Comparison of ENCODE assay signal across 1 cellular context in genomic region chr12:751192-751827, GRCh38.
TF ChIP-seq lines count a peak whose summit lies in the region.

No MANE protein-coding gene starts in this region.

TF ChIP-seq in H1, 55 proteins besides CTCF, POLR2A, EP300 and RAD21:
- 0 out of 2 replicates have a peak, but pooled peaks have one; percentile 9 for TF ChIP-seq CEBPB (IDR thresholded peaks at IDR 0.05; ENCODE audit: low read depth, low read length)
- no peak for TF ChIP-seq ATF3 (IDR thresholded peaks at IDR 0.05; ENCODE audit: insufficient read depth, low read depth, low read length)
- TF ChIP-seq TAF1 (IDR thresholded peaks at IDR 0.05; ENCODE audit: low read depth, low read length): peak; percentile 80
- TF ChIP-seq ASH2L (IDR thresholded peaks at IDR 0.05; ENCODE audit: low read length): peak; percentile 81
- TF ChIP-seq E2F6 (IDR thresholded peaks at IDR 0.05): peak; percentile 90
- no peak for TF ChIP-seq POU5F1 (IDR thresholded peaks at IDR 0.05; ENCODE audit: low read depth, low read length)
- TF ChIP-seq YY1 (IDR thresholded peaks at IDR 0.05; ENCODE audit: low read depth, low read length): peak; percentile 65
- TF ChIP-seq MAX (IDR thresholded peaks at IDR 0.05): peak; percentile 90
- no peak for TF ChIP-seq ATF2 (IDR thresholded peaks at IDR 0.05; ENCODE audit: low read length)
- TF ChIP-seq KDM4A (IDR thresholded peaks at IDR 0.05; ENCODE audit: low read depth, low read length, severe bottlenecking): peak; percentile 8
- TF ChIP-seq GABPA (IDR thresholded peaks at IDR 0.05; ENCODE audit: borderline replicate concordance, insufficient read depth, low read length): no peak
- peak; percentile 63; the same call in 1 of the 2 replicates for TF ChIP-seq TEAD4 (IDR thresholded peaks at IDR 0.05; ENCODE audit: low read depth, low read length)
- peak in 1 of 2 experiments; percentile 51; a peak in 1 of 4 replicates for TF ChIP-seq SIN3A (conservative IDR thresholded peaks at IDR 0.05 in 1 of 2, IDR thresholded peaks at IDR 0.05 in 1 of 2; ENCODE audit: low read depth in 1 of 2, low read length in 2 of 2)
- no peak for TF ChIP-seq HDAC2 (IDR thresholded peaks at IDR 0.05; ENCODE audit: borderline replicate concordance in 1 of 2, low read depth in 2 of 2, low read length in 2 of 2)
- peak; percentile 83 for TF ChIP-seq TBP (IDR thresholded peaks at IDR 0.05; ENCODE audit: low read depth, low read length)
- no peak for TF ChIP-seq HDAC6 (IDR thresholded peaks at IDR 0.05; ENCODE audit: low read depth, low read length)
- 0 out of 2 replicates have a peak, but pooled peaks have one; percentile 72 for TF ChIP-seq SP4 (IDR thresholded peaks at IDR 0.05; ENCODE audit: low read length)
- peak; percentile 89 for TF ChIP-seq RBBP5 (IDR thresholded peaks at IDR 0.05; ENCODE audit: borderline replicate concordance, low read depth, low read length)
- TF ChIP-seq PHF8 (conservative IDR thresholded peaks at IDR 0.05; ENCODE audit: low read depth, low read length): peak; percentile 55
- peak; percentile 57 for TF ChIP-seq CREB1 (IDR thresholded peaks at IDR 0.05)
- TF ChIP-seq FOSL1 (IDR thresholded peaks at IDR 0.05; ENCODE audit: insufficient read depth, low read depth, low read length): no peak
- peak; percentile 48 for TF ChIP-seq NANOG (IDR thresholded peaks at IDR 0.05; ENCODE audit: insufficient read depth, low read depth, low read length, poor library complexity, severe bottlenecking)
- TF ChIP-seq NRF1 (IDR thresholded peaks at IDR 0.05; ENCODE audit: low read depth, low read length): no peak
- no peak for TF ChIP-seq SRF (IDR thresholded peaks at IDR 0.05; ENCODE audit: low read depth, low read length)
- TF ChIP-seq GTF2F1 (IDR thresholded peaks at IDR 0.05; ENCODE audit: borderline replicate concordance, low read depth, low read length): no peak
